9 cellular contexts compared by ENCODE assay signal in genomic region chr13:75566658-75567057, GRCh38. TPM values are rescaled to one million over a fixed set of nuclear protein-coding genes. Genes with fewer than 3 reads are reported as not detected.
DNase-seq lines count a peak whose midpoint lies in the region; ATAC-seq and TF ChIP-seq lines count a peak whose summit lies in the region.
"Had no signal": no experiment of that assay in that cellular context is flagged by ENCODE, and none has a peak within 500 bp of the region (broad histone marks: within the 10 kb centered on the region; RNA-seq: fewer than 3 reads in every experiment).

No MANE protein-coding gene starts in this region.

- TF ChIP-seq CTCF in AG04449 (IDR thresholded peaks at IDR 0.05; ENCODE audit: insufficient read depth, low read length, missing control alignments): peak; percentile 25
- TF ChIP-seq CTCF in GM12865 (IDR thresholded peaks at IDR 0.05; ENCODE audit: insufficient read depth, low read depth, low read length, missing control alignments): peak; percentile 14
- peak; percentile 47 for TF ChIP-seq CTCF in RWPE2 (IDR thresholded peaks at IDR 0.05; ENCODE audit: poor library complexity, severe bottlenecking)
- TF ChIP-seq CTCF in foreskin keratinocyte (conservative IDR thresholded peaks at IDR 0.05): peak; percentile 63
- no peak for TF ChIP-seq CTCF in colonic mucosa (IDR thresholded peaks at IDR 0.05)

- POLR2A ChIA-PET in AG04449 (lab: Yijun Ruan, JAX): no interaction called here

- ATAC-seq in RWPE2 (ENCODE audit: low read depth): no peak
- ATAC-seq in foreskin keratinocyte: peak; percentile 48
- ATAC-seq in stimulated activated effector memory CD8-positive, alpha-beta T cell treated with anti-CD3 and anti-CD28 coated beads, Interleukin-12 subunit alpha, Interleukin-12 subunit beta, amount 100 ng/mL, for 72 hours: no peak
- ATAC-seq in GM18502 (IDR thresholded peaks at IDR 0.05; ENCODE audit: poor library complexity, unreplicated experiment): no peak

- H3K9me3 ChIP-seq in RWPE2 (ENCODE audit: severe bottlenecking) (no peaks in the 10 kb centered on the region), colonic mucosa (no peaks in the 10 kb centered on the region)
- H3K9me3 ChIP-seq: SJSA1 had no signal

- H3K4me1 Mint-ChIP-seq in stimulated activated effector memory CD8-positive, alpha-beta T cell treated with anti-CD3 and anti-CD28 coated beads, Interleukin-12 subunit alpha, Interleukin-12 subunit beta, amount 100 ng/mL, for 72 hours: no peaks in the 10 kb centered on the region

- peaks cover 82% of the 10 kb centered on the region for H3K36me3 Mint-ChIP-seq in stimulated activated effector memory CD8-positive, alpha-beta T cell treated with anti-CD3 and anti-CD28 coated beads, Interleukin-12 subunit alpha, Interleukin-12 subunit beta, amount 100 ng/mL, for 72 hours

- no peak overlapping the region for H3K9ac ChIP-seq in colonic mucosa (ENCODE audit: low read depth in 2 of 2, low read length in 2 of 2)

- CTCF ChIA-PET in AG04449 (lab: Yijun Ruan, JAX): interaction anchor here (1.2 to 3.3 kb wide), 2 partner anchors 73 to 129 kb away, joined by 4 to 27 read pairs; no protein-coding TSS in a partner anchor

- H3K27ac ChIP-seq in RWPE2 (ENCODE audit: poor library complexity, severe bottlenecking) (no peak overlapping the region), foreskin keratinocyte (no peak overlapping the region), colonic mucosa (no peak overlapping the region)
- H3K27ac ChIP-seq: SJSA1 had no signal

- intact Hi-C loops in colonic mucosa (cut with DNase I): no loop called here

- no peak overlapping the region for H3K27ac Mint-ChIP-seq in stimulated activated effector memory CD8-positive, alpha-beta T cell treated with anti-CD3 and anti-CD28 coated beads, Interleukin-12 subunit alpha, Interleukin-12 subunit beta, amount 100 ng/mL, for 72 hours

- no peaks in the 10 kb centered on the region for H3K9me3 Mint-ChIP-seq in stimulated activated effector memory CD8-positive, alpha-beta T cell treated with anti-CD3 and anti-CD28 coated beads, Interleukin-12 subunit alpha, Interleukin-12 subunit beta, amount 100 ng/mL, for 72 hours

- H3K4me3 ChIP-seq in AG04449 (ENCODE audit: low read depth, low read length): no peak overlapping the region
- H3K4me3 ChIP-seq in GM12865 (ENCODE audit: low read depth, low read length): no peak overlapping the region
- H3K4me3 ChIP-seq in RWPE2 (ENCODE audit: severe bottlenecking): no peak overlapping the region
- no peak overlapping the region for H3K4me3 ChIP-seq in colonic mucosa
- H3K4me3 ChIP-seq: SJSA1 had no signal

- H3K4me3 Mint-ChIP-seq in stimulated activated effector memory CD8-positive, alpha-beta T cell treated with anti-CD3 and anti-CD28 coated beads, Interleukin-12 subunit alpha, Interleukin-12 subunit beta, amount 100 ng/mL, for 72 hours: no peak overlapping the region

- DNase-seq in AG04449 (ENCODE audit: low read depth, low spot score): no peak
- no peak for DNase-seq in GM12865 (ENCODE audit: low read depth)
- DNase-seq in RWPE2 (ENCODE audit: low spot score): no peak
- DNase-seq in foreskin keratinocyte: peak in 1 of 2 donors; percentile 24
- DNase-seq in stimulated activated effector memory CD8-positive, alpha-beta T cell treated with anti-CD3 and anti-CD28 coated beads, Interleukin-12 subunit alpha, Interleukin-12 subunit beta, amount 100 ng/mL, for 72 hours (ENCODE audit: low spot score in 2 of 2): no peak
- DNase-seq in colonic mucosa: no peak
- no peak for DNase-seq in activated naive CD4-positive, alpha-beta T cell (lab: John Stamatoyannopoulos, UW)

- no peaks in the 10 kb centered on the region for H3K27me3 ChIP-seq in RWPE2 (ENCODE audit: insufficient read depth, poor library complexity, severe bottlenecking)
- H3K27me3 ChIP-seq in foreskin keratinocyte: no peaks in the 10 kb centered on the region
- no peaks in the 10 kb centered on the region for H3K27me3 ChIP-seq in colonic mucosa
- H3K27me3 ChIP-seq: SJSA1 had no signal

- H3K4me1 ChIP-seq in RWPE2 (ENCODE audit: insufficient read depth, poor library complexity, severe bottlenecking) (no peaks in the 10 kb centered on the region), foreskin keratinocyte (peaks cover 20% of the 10 kb centered on the region), colonic mucosa (no peaks in the 10 kb centered on the region)
- H3K4me1 ChIP-seq: SJSA1 had no signal

- H3K36me3 ChIP-seq in RWPE2 (ENCODE audit: low read depth) (peaks cover 78% of the 10 kb centered on the region), colonic mucosa (peaks cover 9% of the 10 kb centered on the region)

RNA-seq across cellular contexts. Expression of gene UCHL3, which starts 17.1 kb away (rescaled TPM):
- total RNA-seq in foreskin keratinocyte: 112 and 122 TPM in 2 replicates
- 133 and 146 TPM in 2 replicates for polyA plus RNA-seq in foreskin keratinocyte
- 10 to 100 TPM; 42.9 to 50.7 TPM for total RNA-seq in colonic mucosa

RNA-seq across cellular contexts. Expression of gene COMMD6, which starts 29.0 kb away (rescaled TPM):
- 137 and 149 TPM in 2 replicates for total RNA-seq in foreskin keratinocyte
- polyA plus RNA-seq in foreskin keratinocyte: 230 and 253 TPM in 2 replicates
- 100 to 1,000 TPM; 118 to 157 TPM for total RNA-seq in colonic mucosa
